ENCODE assay signal across 28 cellular contexts in the genomic region with DNA sequence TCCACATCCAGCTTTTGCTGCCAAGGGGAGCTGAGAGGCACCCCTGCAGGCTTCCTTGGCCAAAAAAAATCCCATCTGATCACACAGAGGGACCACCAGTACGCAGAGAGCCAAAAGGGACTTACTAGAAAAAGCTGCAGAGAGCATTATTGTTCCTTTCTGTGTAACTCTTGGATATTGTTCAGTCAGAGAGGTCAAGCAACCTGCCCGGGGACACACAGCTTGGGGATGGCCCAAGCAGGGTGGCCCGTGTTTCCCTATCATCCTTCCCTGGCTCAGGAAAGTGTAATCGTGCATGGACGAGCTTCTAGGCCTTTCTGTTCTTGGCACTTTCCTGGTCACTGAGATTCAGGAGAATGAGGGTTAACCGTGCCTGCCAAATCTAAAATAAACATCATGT.
"Had no signal": no experiment of that assay in that cellular context is flagged by ENCODE, and none has a peak within 500 bp of the region (broad histone marks: within the 10 kb centered on the region; RNA-seq: fewer than 3 reads in every experiment).

No MANE protein-coding gene starts in this region.

- H3K4me1 ChIP-seq: neural progenitor cell, right atrium auricular region, stomach, testis, thyroid gland, transverse colon, upper lobe of right lung had no signal

- H3K27ac ChIP-seq: left ventricle myocardium inferior, neural progenitor cell, ovary, right atrium auricular region, skin epidermis, stomach, testis, thyroid gland, transverse colon, upper lobe of right lung had no signal

- ATAC-seq: left colon; natural killer cell; sciatic nerve; stimulated activated naive B cell treated with anti-CD40 and anti-IgM and Interleukin-4, amounts not matched to agents 10 μg/mL and 1 μg/mL and 100 μg/mL, for 72 hours; stimulated activated naive CD8-positive, alpha-beta T cell treated with anti-CD3 and anti-CD28 coated beads, Interleukin-15, Interleukin-2, amounts not matched to agents 100 U/mL and 50 U/mL, for 24 hours had no signal

- H3K9me3 ChIP-seq: left ventricle myocardium inferior, ovary, right atrium auricular region, stomach, testis, thyroid gland, transverse colon, upper lobe of right lung had no signal

- H3K27me3 ChIP-seq: neural progenitor cell, ovary, right atrium auricular region, stomach, testis, thyroid gland, transverse colon, upper lobe of right lung had no signal

- FAIRE-seq: islet of Langerhans, kidney, urothelium cell line had no signal

- DNase-seq: hypothalamus; immature natural killer cell; kidney; left colon; left ventricle myocardium inferior; mesendoderm; naive B cell; natural killer cell; nephron progenitor cell; ovary; stimulated activated CD4-positive, alpha-beta T cell treated with anti-CD3 and anti-CD28 coated beads, Interleukin-12 subunit alpha, Interleukin-12 subunit beta, amount 100 ng/mL, for 4 hours; stimulated activated CD4-positive, alpha-beta T cell treated with anti-CD3 and anti-CD28 coated beads, Interleukin-15, amount 100 ng/mL, for 24 hours; stimulated activated CD4-positive, alpha-beta T cell treated with anti-CD3 and anti-CD28 coated beads, Interleukin-2, amount 100 ng/mL, for 24 hours; stimulated activated CD4-positive, alpha-beta T cell treated with anti-CD3 and anti-CD28 coated beads, Interleukin-4, amount 100 ng/mL, for 1 hour; stimulated activated naive B cell treated with anti-CD40 and anti-IgM and Interleukin-4, amounts not matched to agents 10 μg/mL and 1 μg/mL and 100 μg/mL, for 72 hours; stimulated activated naive CD8-positive, alpha-beta T cell treated with anti-CD3 and anti-CD28 coated beads, Interleukin-15, Interleukin-2, amounts not matched to agents 100 U/mL and 50 U/mL, for 24 hours; stomach; testis; thyroid gland; transverse colon; upper lobe of right lung had no signal

- H3K4me3 ChIP-seq: left ventricle myocardium inferior, lung, neural progenitor cell, ovary, right atrium auricular region, skin epidermis, stomach, testis, thyroid gland, transverse colon, upper lobe of right lung had no signal

- H3K36me3 ChIP-seq: neural progenitor cell, ovary had no signal
